Comparison of ENCODE assay signal across 4 cellular contexts in genomic region chr1:154531950-154532349, GRCh38. TPM values are rescaled to one million over a fixed set of nuclear protein-coding genes. Genes with fewer than 3 reads are reported as not detected.
"Had no signal": no experiment of that assay in that cellular context is flagged by ENCODE, and none has a peak within 500 bp of the region (broad histone marks: within the 10 kb centered on the region; RNA-seq: fewer than 3 reads in every experiment).

No MANE protein-coding gene starts in this region.

RNA-seq across cellular contexts. Expression of gene CHRNB2, which starts 35.6 kb away (rescaled TPM):
- total RNA-seq: subcutaneous adipose tissue, thoracic aorta, tibial nerve, upper lobe of right lung had no signal
